ENCODE assay signal across 22 cellular contexts in the genomic region with DNA sequence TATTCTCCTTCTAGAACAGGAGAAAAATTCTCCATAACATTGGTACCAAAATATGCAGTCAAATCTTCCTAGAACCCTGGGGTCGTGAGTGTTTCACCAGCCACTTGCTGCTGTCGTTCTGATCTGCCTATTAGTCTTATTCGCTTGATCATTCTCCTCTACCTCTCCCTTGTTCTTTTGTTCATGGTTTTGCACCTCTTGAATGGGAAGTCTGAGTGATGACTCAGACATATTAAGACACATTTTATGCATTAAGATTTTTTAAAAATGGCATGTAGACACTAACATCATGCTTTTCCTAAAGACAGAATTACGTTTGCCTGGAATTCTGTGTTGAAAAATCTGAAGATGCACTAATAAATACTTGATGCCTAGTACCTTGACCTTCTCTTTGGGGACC.
DNase-seq lines count a peak whose midpoint lies in the region; ATAC-seq, FAIRE-seq and TF ChIP-seq lines count a peak whose summit lies in the region.
"Had no signal": no experiment of that assay in that cellular context is flagged by ENCODE, and none has a peak within 500 bp of the region (broad histone marks: within the 10 kb centered on the region; RNA-seq: fewer than 3 reads in every experiment).

No MANE protein-coding gene starts in this region.

- no peaks in the 10 kb centered on the region for H3K27me3 ChIP-seq in esophagus (ENCODE audit: control insufficient read depth in 1 of 2, insufficient read depth in 2 of 2, low read length in 2 of 2)

- no peak for TF ChIP-seq CTCF in A549 (IDR thresholded peaks at IDR 0.05)
- no peak for TF ChIP-seq CTCF in nephron progenitor cell (IDR thresholded peaks at IDR 0.05)

- no peaks in the 10 kb centered on the region for H3K9me3 ChIP-seq in A549
- no peaks in the 10 kb centered on the region for H3K9me3 ChIP-seq in esophagus (ENCODE audit: control insufficient read depth in 2 of 2, insufficient read depth in 1 of 2, low read depth in 1 of 2, low read length in 1 of 2)

- no peaks in the 10 kb centered on the region for H3K36me3 ChIP-seq in esophagus (ENCODE audit: control insufficient read depth in 2 of 2, insufficient read depth in 2 of 2, low read length in 1 of 2)

- H3K9me3 Mint-ChIP-seq in nephron progenitor cell = no peaks in the 10 kb centered on the region

- WGBS in A549 (ENCODE audit: missing lambda C conversion rate) = 57% methylated on average over 4 of the region's 4 CpGs
- 43 to 58% methylated on average over 4 of the region's 4 CpGs for WGBS in esophagus, 2 donors

- H3K27ac Mint-ChIP-seq in nephron progenitor cell = peak overlapping the region; percentile 25

- ATAC-seq in A549 (no peak), HG02981 (IDR thresholded peaks at IDR 0.05; ENCODE audit: unreplicated experiment) (no peak), GM21447 (IDR thresholded peaks at IDR 0.05; ENCODE audit: unreplicated experiment) (no peak)
- ATAC-seq: GM12878, HepG2 had no signal

- H3K4me2 ChIP-seq in A549 = peak overlapping the region; percentile 43; the same call in 1 of the 3 replicates
- H3K4me2 ChIP-seq: PC-9 had no signal

- peaks cover 82% of the 10 kb centered on the region for H3K4me1 Mint-ChIP-seq in nephron progenitor cell

- TF ChIP-seq POLR2A in A549 (IDR thresholded peaks at IDR 0.05; ENCODE audit: low read length) = no peak

- CTCF ChIA-PET in A549 (lab: Yijun Ruan, JAX) = interaction anchor here (1.0 to 1.4 kb wide), 2 partner anchors 34 to 540 kb away, joined by 3 read pairs; no protein-coding TSS in a partner anchor

- H3K36me3 Mint-ChIP-seq in nephron progenitor cell (ENCODE audit: low read depth) = peaks cover 2% of the 10 kb centered on the region

- POLR2A ChIA-PET in A549 (lab: Yijun Ruan, JAX) = no interaction called here

- no peak for TF ChIP-seq RAD21 in A549 (conservative IDR thresholded peaks at IDR 0.05 in 1 of 2, IDR thresholded peaks at IDR 0.05 in 1 of 2)

- TF ChIP-seq EP300 in A549 (IDR thresholded peaks at IDR 0.05) = no peak

- H3K4me3 ChIP-seq in A549 = no peak overlapping the region
- no peak overlapping the region for H3K4me3 ChIP-seq in esophagus (ENCODE audit: low read depth in 1 of 2, low read length in 2 of 2)
- H3K4me3 ChIP-seq: GM12878, PC-9 had no signal

- no peak overlapping the region for H3K4me3 Mint-ChIP-seq in nephron progenitor cell

- H3K4me1 ChIP-seq in A549 (peaks cover 3% of the 10 kb centered on the region; the same call in 1 of the 3 replicates), esophagus (ENCODE audit: control insufficient read depth in 2 of 2, insufficient read depth in 2 of 2, low read length in 1 of 2) (no peaks in the 10 kb centered on the region)

- H3K27me3 Mint-ChIP-seq in nephron progenitor cell (ENCODE audit: low read depth, poor library complexity) = no peaks in the 10 kb centered on the region

- H3K27ac ChIP-seq in A549 (no peak overlapping the region), esophagus (ENCODE audit: low read depth in 2 of 2, low read length in 1 of 2) (peak overlapping the region; percentile 79 to 91)
- H3K27ac ChIP-seq: PC-9 had no signal

- no peak for DNase-seq in A549 (ENCODE audit: low read depth in 1 of 2, low spot score in 1 of 2)
- DNase-seq in amniotic epithelial cell (ENCODE audit: low read depth) = peak; percentile 19
- DNase-seq in nephron progenitor cell = no peak
- DNase-seq in NCI-H2029 treated with DMSO at 0.1 percent for 48 hours (lab: John Stamatoyannopoulos, UW) = no peak
- no peak for DNase-seq in GOT3 (lab: John Stamatoyannopoulos, UW)
- DNase-seq: 8988T, C1 segment of cervical spinal cord, GDM1, H7, KG1, NCI-H1048, NCI-H1436 treated with DMSO at 0.1 percent for 48 hours, NCI-H2081 treated with DMSO at 0.1 percent for 48 hours, NCI-H510A, NCI-H82, PC-9 had no signal

- FAIRE-seq in A549 (lab: Jason Lieb, UNC) = no peak
- FAIRE-seq: GM12878, GM18507, HepG2 had no signal

TF ChIP-seq in A549, 52 proteins besides CTCF, POLR2A, EP300 and RAD21:
- no peak for TF ChIP-seq HMGXB4 (CRISPR knock-in tag; IDR thresholded peaks at IDR 0.05; ENCODE audit: borderline replicate concordance)

Comparison
In these comparisons a context has a peak if more than half of its experiments do, and no peak if none do; other contexts are left out.
1. H3K27ac ChIP-seq: peak in esophagus (2 of 2); none in A549 (0 of 2).